ENCODE assay signal across 18 cellular contexts in genomic region chr12:132077322-132078100, GRCh38.
"Had no signal": no experiment of that assay in that cellular context is flagged by ENCODE, and none has a peak within 500 bp of the region (broad histone marks: within the 10 kb centered on the region; RNA-seq: fewer than 3 reads in every experiment).

No MANE protein-coding gene starts in this region.

- H3K27ac ChIP-seq: body of pancreas, epithelial cell of prostate, spleen, WERI-Rb-1 had no signal

- H3K27me3 ChIP-seq: body of pancreas, gastrocnemius medialis, heart left ventricle, ovary, spleen, stomach had no signal

- H3K4me3 ChIP-seq: body of pancreas, gastrocnemius medialis, heart left ventricle, lower lobe of right lung, ovary, spleen, stomach had no signal

- H3K9me3 ChIP-seq: body of pancreas, gastrocnemius medialis, heart left ventricle, lower lobe of right lung, ovary, spleen, stomach had no signal

- ATAC-seq: activated CD4-positive, alpha-beta T cell treated with anti-CD3 and anti-CD28 coated beads for 36 hours; activated T-cell treated with anti-CD3 and anti-CD28 coated beads, Interleukin-2, amount 50 U/mL, for 4 hours; body of pancreas; effector memory CD8-positive, alpha-beta T cell; lower lobe of right lung; sciatic nerve; T-helper 17 cell had no signal

- H3K4me1 ChIP-seq: body of pancreas, gastrocnemius medialis, lower lobe of right lung, stomach had no signal

- DNase-seq: activated CD4-positive, alpha-beta memory T cell treated with anti-CD3 and anti-CD28 coated beads, Interleukin-2, amount 10 ng/mL, durations not matched to agents 7 days and 5 days; activated CD4-positive, alpha-beta T cell treated with anti-CD3 and anti-CD28 coated beads for 36 hours; activated gamma-delta T cell treated with Interleukin-2 at 50 U/mL for 16 hours; activated T-cell treated with anti-CD3 and anti-CD28 coated beads, Interleukin-2, amount 50 U/mL, for 4 hours; amniotic stem cell; body of pancreas; effector memory CD8-positive, alpha-beta T cell; gastrocnemius medialis; heart left ventricle; immature natural killer cell; lower lobe of right lung; spleen; stomach; T-helper 17 cell; WERI-Rb-1 had no signal
